In the genomic region with DNA sequence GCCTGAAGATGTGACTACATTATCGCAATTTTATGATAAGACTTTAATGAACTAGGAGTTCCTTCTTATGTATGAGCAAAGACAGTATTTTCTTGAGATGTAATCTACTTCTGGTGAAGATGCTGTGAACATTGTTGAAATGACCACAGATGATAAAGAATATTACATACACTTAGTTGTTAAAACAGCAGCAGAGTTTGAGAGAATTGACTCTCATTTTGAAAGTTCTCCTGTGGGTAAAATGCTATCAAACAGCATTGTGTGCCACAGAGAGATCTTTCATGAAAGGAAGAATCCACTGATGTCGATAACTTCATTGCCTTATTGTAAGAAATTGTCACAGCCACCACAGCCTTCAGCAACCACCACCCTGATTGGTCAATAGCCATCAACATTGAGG, we compare ENCODE assay signal across 40 cellular contexts. TPM values are rescaled to one million over a fixed set of nuclear protein-coding genes. Genes with fewer than 3 reads are reported as not detected.
"Had no signal": no experiment of that assay in that cellular context is flagged by ENCODE, and none has a peak within 500 bp of the region (broad histone marks: within the 10 kb centered on the region; RNA-seq: fewer than 3 reads in every experiment).

No MANE protein-coding gene starts in this region.

- H3K27ac ChIP-seq: adrenal gland, ascending aorta, body of pancreas, brain microvascular endothelial cell, breast epithelium, cardiac muscle cell had no signal

- H3K36me3 Mint-ChIP-seq: activated naive CD4-positive, alpha-beta T cell treated with anti-CD3 and anti-CD28 coated beads, Interleukin-2, amount 10 ng/mL, durations not matched to agents 7 days and 5 days; activated naive CD4-positive, alpha-beta T cell treated with anti-CD3 and anti-CD28 coated beads, Interleukin-2, amount 50 U/mL, for 24 hours; activated naive CD4-positive, alpha-beta T cell treated with anti-CD3 and anti-CD28 coated beads, Interleukin-2, amount 50 U/mL, for 72 hours; activated naive CD8-positive, alpha-beta T cell; activated naive CD8-positive, alpha-beta T cell treated with anti-CD3 and anti-CD28 coated beads for 36 hours had no signal

- H3K27me3 ChIP-seq: adrenal gland, ascending aorta, body of pancreas, brain microvascular endothelial cell, breast epithelium, cardiac muscle cell had no signal

- H3K36me3 ChIP-seq: adrenal gland, ascending aorta, brain microvascular endothelial cell, breast epithelium, cardiac muscle cell had no signal

- H3K4me1 ChIP-seq: adrenal gland, ascending aorta, body of pancreas, breast epithelium had no signal

- H3K4me1 Mint-ChIP-seq: activated naive CD4-positive, alpha-beta T cell treated with anti-CD3 and anti-CD28 coated beads, Interleukin-2, amount 10 ng/mL, durations not matched to agents 7 days and 5 days; activated naive CD4-positive, alpha-beta T cell treated with anti-CD3 and anti-CD28 coated beads, Interleukin-2, amount 50 U/mL, for 24 hours; activated naive CD8-positive, alpha-beta T cell treated with anti-CD3 and anti-CD28 coated beads for 36 hours; activated naive CD8-positive, alpha-beta T cell treated with anti-CD3 and anti-CD28 coated beads, Interleukin-2, amount 10 ng/mL, durations not matched to agents 7 days and 5 days; activated naive CD8-positive, alpha-beta T cell treated with anti-CD3 and anti-CD28 coated beads, Interleukin-2, amount 50 U/mL, for 24 hours; activated T-helper 17 cell treated with anti-CD3 and anti-CD28 coated beads, Interleukin-2, amount 50 U/mL, for 72 hours; brain; central memory CD8-positive, alpha-beta T cell had no signal

- H3K27ac Mint-ChIP-seq: activated naive CD4-positive, alpha-beta T cell treated with anti-CD3 and anti-CD28 coated beads for 36 hours; activated naive CD4-positive, alpha-beta T cell treated with anti-CD3 and anti-CD28 coated beads, Interleukin-2, amount 10 ng/mL, durations not matched to agents 7 days and 5 days; activated naive CD4-positive, alpha-beta T cell treated with anti-CD3 and anti-CD28 coated beads, Interleukin-2, amount 50 U/mL, for 24 hours; activated naive CD4-positive, alpha-beta T cell treated with anti-CD3 and anti-CD28 coated beads, Interleukin-2, amount 50 U/mL, for 72 hours; activated naive CD8-positive, alpha-beta T cell; activated naive CD8-positive, alpha-beta T cell treated with anti-CD3 and anti-CD28 coated beads for 36 hours; activated naive CD8-positive, alpha-beta T cell treated with anti-CD3 and anti-CD28 coated beads, Interleukin-2, amount 10 ng/mL, durations not matched to agents 7 days and 5 days; activated naive CD8-positive, alpha-beta T cell treated with anti-CD3 and anti-CD28 coated beads, Interleukin-2, amount 50 U/mL, for 24 hours; activated T-cell treated with anti-CD3 and anti-CD28 coated beads, Interleukin-2, amount 50 U/mL, for 24 hours; activated T-cell treated with anti-CD3 and anti-CD28 coated beads, Interleukin-2, amount 50 U/mL, for 72 hours; activated T-helper 1 cell treated with anti-CD3 and anti-CD28 coated beads, Interleukin-12 subunit alpha, Interleukin-12 subunit beta, Interleukin-2, Interleukin-4 antibody, amounts not matched to agents 30 ng/mL and 10 ng/mL and 1 ng/mL, durations not matched to agents 14 hours and 24 hours and 36 hours; activated T-helper 17 cell treated with anti-CD3 and anti-CD28 coated beads, Interleukin-2, amount 50 U/mL, for 72 hours; activated T-helper 2 cell treated with anti-CD3 and anti-CD28 coated beads, Interferon-gamma antibody, Interleukin-2, Interleukin-4, amounts not matched to agents 10 μg/mL and 5 μg/mL and 100 μg/mL, durations not matched to agents 14 hours and 24 hours and 36 hours; brain had no signal

- H3K4me3 ChIP-seq: adrenal gland, ascending aorta, body of pancreas, breast epithelium, cardiac muscle cell had no signal

- H3K9me3 ChIP-seq: adrenal gland, ascending aorta, body of pancreas, breast epithelium had no signal

- H3K27me3 Mint-ChIP-seq: activated naive CD4-positive, alpha-beta T cell treated with anti-CD3 and anti-CD28 coated beads, Interleukin-2, amount 50 U/mL, for 24 hours; activated naive CD8-positive, alpha-beta T cell treated with anti-CD3 and anti-CD28 coated beads, Interleukin-2, amount 50 U/mL, for 24 hours; brain had no signal

- ATAC-seq: activated naive CD4-positive, alpha-beta T cell treated with anti-CD3 and anti-CD28 coated beads, Interleukin-2, amount 50 U/mL, for 72 hours; activated naive CD8-positive, alpha-beta T cell treated with anti-CD3 and anti-CD28 coated beads, Interleukin-2, amount 50 U/mL, for 24 hours; activated T-cell treated with anti-CD3 and anti-CD28 coated beads, Interleukin-2, amount 50 U/mL, for 4 hours; activated T-cell treated with anti-CD3 and anti-CD28 coated beads, Interleukin-2, amount 50 U/mL, for 72 hours; activated T-helper 17 cell treated with anti-CD3 and anti-CD28 coated beads, Interleukin-2, amount 50 U/mL, for 72 hours; body of pancreas had no signal

- FAIRE-seq: astrocyte, bronchial epithelial cell had no signal

- H3K4me3 Mint-ChIP-seq: activated naive CD4-positive, alpha-beta T cell treated with anti-CD3 and anti-CD28 coated beads for 36 hours; activated naive CD4-positive, alpha-beta T cell treated with anti-CD3 and anti-CD28 coated beads, Interleukin-2, amount 10 ng/mL, durations not matched to agents 7 days and 5 days; activated naive CD4-positive, alpha-beta T cell treated with anti-CD3 and anti-CD28 coated beads, Interleukin-2, amount 50 U/mL, for 24 hours; activated naive CD8-positive, alpha-beta T cell; activated naive CD8-positive, alpha-beta T cell treated with anti-CD3 and anti-CD28 coated beads for 36 hours; activated naive CD8-positive, alpha-beta T cell treated with anti-CD3 and anti-CD28 coated beads, Interleukin-2, amount 10 ng/mL, durations not matched to agents 7 days and 5 days; activated naive CD8-positive, alpha-beta T cell treated with anti-CD3 and anti-CD28 coated beads, Interleukin-2, amount 50 U/mL, for 24 hours; activated T-cell treated with anti-CD3 and anti-CD28 coated beads, Interleukin-2, amount 50 U/mL, for 24 hours; activated T-cell treated with anti-CD3 and anti-CD28 coated beads, Interleukin-2, amount 50 U/mL, for 4 hours; activated T-cell treated with anti-CD3 and anti-CD28 coated beads, Interleukin-2, amount 50 U/mL, for 72 hours; activated T-helper 1 cell treated with anti-CD3 and anti-CD28 coated beads, Interleukin-12 subunit alpha, Interleukin-12 subunit beta, Interleukin-2, Interleukin-4 antibody, amounts not matched to agents 30 ng/mL and 10 ng/mL and 1 ng/mL, durations not matched to agents 14 hours and 24 hours and 36 hours; activated T-helper 17 cell treated with anti-CD3 and anti-CD28 coated beads, Interleukin-2, amount 50 U/mL, for 72 hours; brain; central memory CD8-positive, alpha-beta T cell had no signal

- DNase-seq: activated effector memory CD4-positive, alpha-beta T cell treated with anti-CD3 and anti-CD28 coated beads, Interleukin-2, amount 50 U/mL, for 16 hours; activated effector memory CD4-positive, alpha-beta T cell treated with Interleukin-2 at 50 U/mL for 16 hours; activated gamma-delta T cell; activated gamma-delta T cell treated with Interleukin-2 at 50 U/mL for 16 hours; activated naive CD4-positive, alpha-beta T cell; activated naive CD4-positive, alpha-beta T cell treated with anti-CD3 and anti-CD28 coated beads for 36 hours; activated naive CD4-positive, alpha-beta T cell treated with anti-CD3 and anti-CD28 coated beads, Interleukin-2, amount 10 ng/mL, durations not matched to agents 7 days and 5 days; activated naive CD4-positive, alpha-beta T cell treated with anti-CD3 and anti-CD28 coated beads, Interleukin-2, amount 50 U/mL, for 16 hours; activated naive CD4-positive, alpha-beta T cell treated with Interleukin-2 at 50 U/mL for 16 hours; activated naive CD8-positive, alpha-beta T cell treated with anti-CD3 and anti-CD28 coated beads for 36 hours; activated naive CD8-positive, alpha-beta T cell treated with anti-CD3 and anti-CD28 coated beads, Interleukin-2, amount 10 ng/mL, durations not matched to agents 7 days and 5 days; activated naive CD8-positive, alpha-beta T cell treated with anti-CD3 and anti-CD28 coated beads, Interleukin-2, amount 50 U/mL, for 24 hours; activated T-cell treated with anti-CD3 and anti-CD28 coated beads, Interleukin-2, amount 50 U/mL, for 1 hour; activated T-cell treated with anti-CD3 and anti-CD28 coated beads, Interleukin-2, amount 50 U/mL, for 24 hours; activated T-cell treated with anti-CD3 and anti-CD28 coated beads, Interleukin-2, amount 50 U/mL, for 4 hours; activated T-cell treated with anti-CD3 and anti-CD28 coated beads, Interleukin-2, amount 50 U/mL, for 48 hours; activated T-cell treated with anti-CD3 and anti-CD28 coated beads, Interleukin-2, amount 50 U/mL, for 72 hours; adrenal gland; amniotic stem cell; amygdala; anterior cingulate cortex; aorta; body of pancreas; brain microvascular endothelial cell; caudate nucleus; central memory CD4-positive, alpha-beta T cell; cerebellar nuclear complex had no signal

- H3K9me3 Mint-ChIP-seq: activated naive CD4-positive, alpha-beta T cell treated with anti-CD3 and anti-CD28 coated beads for 36 hours; activated naive CD4-positive, alpha-beta T cell treated with anti-CD3 and anti-CD28 coated beads, Interleukin-2, amount 10 ng/mL, durations not matched to agents 7 days and 5 days; activated naive CD4-positive, alpha-beta T cell treated with anti-CD3 and anti-CD28 coated beads, Interleukin-2, amount 50 U/mL, for 24 hours; activated naive CD8-positive, alpha-beta T cell treated with anti-CD3 and anti-CD28 coated beads for 36 hours; activated naive CD8-positive, alpha-beta T cell treated with anti-CD3 and anti-CD28 coated beads, Interleukin-2, amount 50 U/mL, for 24 hours; activated T-cell treated with anti-CD3 and anti-CD28 coated beads, Interleukin-2, amount 50 U/mL, for 24 hours; activated T-cell treated with anti-CD3 and anti-CD28 coated beads, Interleukin-2, amount 50 U/mL, for 4 hours; activated T-cell treated with anti-CD3 and anti-CD28 coated beads, Interleukin-2, amount 50 U/mL, for 72 hours; activated T-helper 1 cell treated with anti-CD3 and anti-CD28 coated beads, Interleukin-12 subunit alpha, Interleukin-12 subunit beta, Interleukin-2, Interleukin-4 antibody, amounts not matched to agents 30 ng/mL and 10 ng/mL and 1 ng/mL, durations not matched to agents 14 hours and 24 hours and 36 hours; activated T-helper 17 cell treated with anti-CD3 and anti-CD28 coated beads, Interleukin-2, amount 50 U/mL, for 72 hours; activated T-helper 2 cell treated with anti-CD3 and anti-CD28 coated beads, Interferon-gamma antibody, Interleukin-2, Interleukin-4, amounts not matched to agents 10 μg/mL and 5 μg/mL and 100 μg/mL, durations not matched to agents 14 hours and 24 hours and 36 hours; central memory CD8-positive, alpha-beta T cell had no signal

RNA-seq across cellular contexts. Expression of gene FAM151B, which starts 8.0 kb away (rescaled TPM):
- total RNA-seq: activated T-helper 1 cell treated with anti-CD3 and anti-CD28 coated beads, Interleukin-12 subunit alpha, Interleukin-12 subunit beta, Interleukin-2, Interleukin-4 antibody, amounts not matched to agents 30 ng/mL and 10 ng/mL and 1 ng/mL, durations not matched to agents 14 hours and 24 hours and 36 hours; ascending aorta had no signal
